Comparison of ENCODE assay signal across 9 cellular contexts in the genomic region with DNA sequence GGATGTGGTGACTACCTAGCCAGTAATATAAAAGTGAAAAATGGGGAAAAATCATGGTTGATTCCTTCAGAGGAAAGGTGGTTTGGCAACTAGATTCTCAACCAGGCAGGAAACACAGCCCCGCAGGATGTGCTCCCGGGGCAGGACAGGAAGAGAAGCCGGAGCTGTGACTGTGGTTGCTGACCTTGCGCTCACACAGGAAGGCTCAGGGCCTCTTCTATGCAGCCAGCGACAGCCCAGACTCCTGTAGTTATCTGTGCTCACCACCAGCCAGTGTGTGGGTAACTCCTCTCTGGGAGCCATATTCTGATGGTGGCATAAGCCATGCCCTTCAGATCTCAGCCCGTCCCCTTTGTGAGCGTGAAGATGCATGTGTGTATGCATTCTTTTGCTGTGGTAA. TPM values are rescaled to one million over a fixed set of nuclear protein-coding genes. Genes with fewer than 3 reads are reported as not detected.
A peak's percentile ranks its signal among the peaks of the same experiment; 100 is the strongest.
DNase-seq lines count a peak whose midpoint lies in the region; ATAC-seq and TF ChIP-seq lines count a peak whose summit lies in the region.
"Had no signal": no experiment of that assay in that cellular context is flagged by ENCODE, and none has a peak within 500 bp of the region (broad histone marks: within the 10 kb centered on the region; RNA-seq: fewer than 3 reads in every experiment).

No MANE protein-coding gene starts in this region.

- no peaks in the 10 kb centered on the region for H3K9me3 Mint-ChIP-seq in activated CD4-positive, alpha-beta memory T cell treated with anti-CD3 and anti-CD28 coated beads, Interleukin-2, amount 10 ng/mL, durations not matched to agents 7 days and 5 days

- no peak for TF ChIP-seq POLR2A in heart left ventricle (IDR thresholded peaks at IDR 0.05)

- H3K4me3 Mint-ChIP-seq in activated CD4-positive, alpha-beta memory T cell treated with anti-CD3 and anti-CD28 coated beads, Interleukin-2, amount 10 ng/mL, durations not matched to agents 7 days and 5 days: peak overlapping the region; percentile 6

- no peak overlapping the region for H3K4me3 ChIP-seq in heart left ventricle

- DNase-seq in NK-92 treated with Interleukin-12 subunit alpha and Interleukin-12 subunit beta, amount 100 ng/mL, for 24 hours (lab: John Stamatoyannopoulos, UW): peak; percentile 61
- DNase-seq in NK-92 (lab: John Stamatoyannopoulos, UW; ENCODE audit: unreplicated experiment) (no peak), heart left ventricle (peak; percentile 46 to 73 (median 56)), hepatic stellate cell (ENCODE audit: low spot score) (no peak)
- DNase-seq in activated CD4-positive, alpha-beta memory T cell treated with anti-CD3 and anti-CD28 coated beads, Interleukin-2, amount 10 ng/mL, durations not matched to agents 7 days and 5 days: peak; percentile 70
- peak; percentile 10 for DNase-seq in stimulated activated CD4-positive, alpha-beta T cell treated with anti-CD3 and anti-CD28 coated beads, Interleukin-4, amount 100 ng/mL, for 24 hours

- CTCF ChIA-PET in activated CD4-positive, alpha-beta memory T cell treated with anti-CD3 and anti-CD28 coated beads, Interleukin-2, amount 10 ng/mL, durations not matched to agents 7 days and 5 days (lab: Charles Lee): interaction anchor here (0.8 to 2.1 kb wide), 5 partner anchors 13 to 277 kb away, joined by 3 to 15 read pairs (median 4); no protein-coding TSS in a partner anchor

- peaks cover 0 to 83% (median 63%) of the 10 kb centered on the region in 9 donors for H3K36me3 ChIP-seq in heart left ventricle

- peak overlapping the region in 5 of 12 donors; percentile 19 to 55 (median 46) for H3K27ac ChIP-seq in heart left ventricle
- H3K27ac ChIP-seq: 22Rv1 had no signal

- H3K9me3 ChIP-seq in heart left ventricle: no peaks in the 10 kb centered on the region

- H3K27me3 Mint-ChIP-seq in activated CD4-positive, alpha-beta memory T cell treated with anti-CD3 and anti-CD28 coated beads, Interleukin-2, amount 10 ng/mL, durations not matched to agents 7 days and 5 days: no peaks in the 10 kb centered on the region

- H3K36me3 Mint-ChIP-seq in activated CD4-positive, alpha-beta memory T cell treated with anti-CD3 and anti-CD28 coated beads, Interleukin-2, amount 10 ng/mL, durations not matched to agents 7 days and 5 days (ENCODE audit: low read depth): peaks cover 42% of the 10 kb centered on the region

- peak; percentile 67 to 91 (median 80) for ATAC-seq in heart left ventricle
- ATAC-seq in GM18868 (IDR thresholded peaks at IDR 0.05; ENCODE audit: unreplicated experiment): no peak
- no peak for ATAC-seq in HG02973 (IDR thresholded peaks at IDR 0.05; ENCODE audit: unreplicated experiment)

- POLR2A ChIA-PET in activated CD4-positive, alpha-beta memory T cell treated with anti-CD3 and anti-CD28 coated beads, Interleukin-2, amount 10 ng/mL, durations not matched to agents 7 days and 5 days (lab: Charles Lee): interaction anchor here (0.8 to 3.5 kb wide), 6 partner anchors 13 to 117 kb away, joined by 3 to 22 read pairs (median 4); no protein-coding TSS in a partner anchor

- TF ChIP-seq CTCF in heart left ventricle (IDR thresholded peaks at IDR 0.05): no peak

- no peaks in the 10 kb centered on the region for H3K27me3 ChIP-seq in heart left ventricle

- intact Hi-C loops in heart left ventricle (cut with DNase I): loop anchor here in 1 of 10 donors (10.0 kb wide), 1 partner anchor 58 kb away; no protein-coding TSS in a partner anchor

- WGBS in heart left ventricle, 4 donors: 44 to 68% (median 60%) methylated on average over 7 of the region's 7 CpGs

- H3K27ac Mint-ChIP-seq in activated CD4-positive, alpha-beta memory T cell treated with anti-CD3 and anti-CD28 coated beads, Interleukin-2, amount 10 ng/mL, durations not matched to agents 7 days and 5 days: peak overlapping the region; percentile 77

- H3K4me1 ChIP-seq in heart left ventricle: peaks cover 0 to 30% (median 12%) of the 10 kb centered on the region in 12 donors

- H3K4me1 Mint-ChIP-seq in activated CD4-positive, alpha-beta memory T cell treated with anti-CD3 and anti-CD28 coated beads, Interleukin-2, amount 10 ng/mL, durations not matched to agents 7 days and 5 days: peaks cover 44% of the 10 kb centered on the region

RNA-seq across cellular contexts. Expression of a gene that starts 50.7 kb away (rescaled TPM):
- total RNA-seq in activated CD4-positive, alpha-beta memory T cell treated with anti-CD3 and anti-CD28 coated beads, Interleukin-2, amount 10 ng/mL, durations not matched to agents 7 days and 5 days: 10 to 100 TPM in 1 of 2 experiments, 1 to 10 TPM in 1; 9.7 to 11.1 TPM
- total RNA-seq in heart left ventricle: 10 to 100 TPM in 7 of 9 donors, 1 to 10 TPM in 2; 8.0 to 74.6 (median 19.8) TPM
- polyA plus RNA-seq in heart left ventricle: 10 to 100 TPM in 1 of 2 donors, 1 to 10 TPM in 1; 5.7 to 26.0 TPM

Comparison
In these comparisons a context has a peak if more than half of its experiments do, and no peak if none do; other contexts are left out.
1. DNase-seq: peak in NK-92 treated with Interleukin-12 subunit alpha and Interleukin-12 subunit beta, amount 100 ng/mL, for 24 hours (single experiment), activated CD4-positive, alpha-beta memory T cell treated with anti-CD3 and anti-CD28 coated beads, Interleukin-2, amount 10 ng/mL, durations not matched to agents 7 days and 5 days (single experiment), heart left ventricle (5 of 5) and stimulated activated CD4-positive, alpha-beta T cell treated with anti-CD3 and anti-CD28 coated beads, Interleukin-4, amount 100 ng/mL, for 24 hours (single experiment); none in NK-92 (single experiment) and hepatic stellate cell (single experiment).
2. ATAC-seq: peak in heart left ventricle (4 of 4); none in GM18868 (single experiment) and HG02973 (single experiment).